Comparison of ENCODE assay signal across 1 cellular context in the genomic region with DNA sequence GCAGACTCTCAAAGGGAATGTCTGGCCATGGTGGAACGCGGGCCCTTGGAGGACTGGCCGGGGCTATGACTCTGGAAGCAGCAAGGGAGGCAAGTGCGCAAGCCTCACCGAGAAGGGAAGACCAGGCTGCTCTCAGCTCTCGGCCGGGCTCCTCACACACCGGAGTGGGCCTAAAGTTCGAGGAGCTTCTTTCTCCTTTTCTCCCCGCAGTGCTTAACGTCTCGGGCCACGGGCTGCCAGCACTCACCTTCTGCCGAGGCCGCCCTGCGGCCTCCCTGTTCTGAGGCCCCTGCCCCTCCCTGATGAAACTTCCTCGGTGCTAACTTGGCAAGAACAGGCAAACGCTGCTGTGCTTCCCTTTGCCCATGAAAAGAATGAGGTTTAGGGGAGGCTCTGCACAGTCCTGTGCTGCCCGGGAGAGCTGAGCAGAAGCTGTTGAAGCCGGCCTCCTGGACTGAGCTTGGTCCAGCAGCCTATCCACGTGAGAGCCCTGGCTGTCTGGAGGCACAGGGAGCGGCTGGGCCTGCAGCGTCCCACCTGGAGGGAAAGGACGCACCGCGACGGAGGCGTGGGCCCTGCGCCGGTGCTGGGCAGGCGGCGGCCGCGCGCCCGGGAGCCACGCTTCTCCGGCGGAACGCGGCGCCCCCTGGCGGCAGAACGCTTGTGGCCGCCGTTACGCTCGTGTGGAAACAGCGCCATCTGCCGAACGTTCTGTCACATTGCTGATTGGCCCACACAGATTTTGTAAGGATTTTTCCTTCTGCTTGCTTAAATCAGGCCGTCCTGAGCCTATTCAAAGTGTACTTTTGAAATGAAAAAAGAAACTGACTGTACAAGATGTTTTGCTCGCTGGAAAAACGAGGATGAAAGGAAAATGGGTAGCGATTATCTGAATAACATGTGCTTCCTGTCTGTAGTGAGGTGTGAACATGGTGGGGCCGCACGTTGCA.
TF ChIP-seq lines count a peak whose summit lies in the region.

No MANE protein-coding gene starts in this region.

TF ChIP-seq in H1, 55 proteins besides CTCF, POLR2A, EP300 and RAD21 (continued from another document):
- TF ChIP-seq, protein P1, sequence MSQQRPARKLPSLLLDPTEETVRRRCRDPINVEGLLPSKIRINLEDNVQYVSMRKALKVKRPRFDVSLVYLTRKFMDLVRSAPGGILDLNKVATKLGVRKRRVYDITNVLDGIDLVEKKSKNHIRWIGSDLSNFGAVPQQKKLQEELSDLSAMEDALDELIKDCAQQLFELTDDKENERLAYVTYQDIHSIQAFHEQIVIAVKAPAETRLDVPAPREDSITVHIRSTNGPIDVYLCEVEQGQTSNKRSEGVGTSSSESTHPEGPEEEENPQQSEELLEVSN (IDR thresholded peaks at IDR 0.05) = peak; percentile 92
- TF ChIP-seq SP4 (IDR thresholded peaks at IDR 0.05; ENCODE audit: low read length) (no peak), SUZ12 (IDR thresholded peaks at IDR 0.05; ENCODE audit: low read length) (no peak), SRF (IDR thresholded peaks at IDR 0.05; ENCODE audit: low read depth, low read length) (no peak), TAF7 (optimal IDR thresholded peaks at IDR 0.05; ENCODE audit: borderline replicate concordance, low read depth, low read length) (peak; percentile 71), EGR1 (IDR thresholded peaks at IDR 0.05; ENCODE audit: borderline replicate concordance, low read depth, low read length) (no peak), RFX5 (IDR thresholded peaks at IDR 0.05; ENCODE audit: borderline replicate concordance, low read depth, low read length) (no peak), TBP (IDR thresholded peaks at IDR 0.05; ENCODE audit: low read depth, low read length) (no peak), HDAC6 (IDR thresholded peaks at IDR 0.05; ENCODE audit: low read depth, low read length) (no peak), JUND (IDR thresholded peaks at IDR 0.05; ENCODE audit: low read length) (0 out of 2 replicates have a peak, but pooled peaks have one; percentile 27), CHD1 (IDR thresholded peaks at IDR 0.05; ENCODE audit: low read depth, low read length) (no peak), YY1 (IDR thresholded peaks at IDR 0.05; ENCODE audit: low read depth, low read length) (no peak), POU5F1 (IDR thresholded peaks at IDR 0.05; ENCODE audit: low read depth, low read length) (no peak), TEAD4 (IDR thresholded peaks at IDR 0.05; ENCODE audit: low read depth, low read length) (no peak), RBBP5 (IDR thresholded peaks at IDR 0.05; ENCODE audit: borderline replicate concordance, low read depth, low read length) (no peak), CBX5 (IDR thresholded peaks at IDR 0.05; ENCODE audit: low read depth, low read length) (no peak)
- TF ChIP-seq, protein P2, sequence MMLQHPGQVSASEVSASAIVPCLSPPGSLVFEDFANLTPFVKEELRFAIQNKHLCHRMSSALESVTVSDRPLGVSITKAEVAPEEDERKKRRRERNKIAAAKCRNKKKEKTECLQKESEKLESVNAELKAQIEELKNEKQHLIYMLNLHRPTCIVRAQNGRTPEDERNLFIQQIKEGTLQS (IDR thresholded peaks at IDR 0.05; ENCODE audit: insufficient read depth, low read depth, low read length) = peak; percentile 49; the same call in 1 of the 2 replicates
- TF ChIP-seq, protein P3, sequence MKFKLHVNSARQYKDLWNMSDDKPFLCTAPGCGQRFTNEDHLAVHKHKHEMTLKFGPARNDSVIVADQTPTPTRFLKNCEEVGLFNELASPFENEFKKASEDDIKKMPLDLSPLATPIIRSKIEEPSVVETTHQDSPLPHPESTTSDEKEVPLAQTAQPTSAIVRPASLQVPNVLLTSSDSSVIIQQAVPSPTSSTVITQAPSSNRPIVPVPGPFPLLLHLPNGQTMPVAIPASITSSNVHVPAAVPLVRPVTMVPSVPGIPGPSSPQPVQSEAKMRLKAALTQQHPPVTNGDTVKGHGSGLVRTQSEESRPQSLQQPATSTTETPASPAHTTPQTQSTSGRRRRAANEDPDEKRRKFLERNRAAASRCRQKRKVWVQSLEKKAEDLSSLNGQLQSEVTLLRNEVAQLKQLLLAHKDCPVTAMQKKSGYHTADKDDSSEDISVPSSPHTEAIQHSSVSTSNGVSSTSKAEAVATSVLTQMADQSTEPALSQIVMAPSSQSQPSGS (IDR thresholded peaks at IDR 0.05; ENCODE audit: low read length) = no peak
- TF ChIP-seq, protein P4, sequence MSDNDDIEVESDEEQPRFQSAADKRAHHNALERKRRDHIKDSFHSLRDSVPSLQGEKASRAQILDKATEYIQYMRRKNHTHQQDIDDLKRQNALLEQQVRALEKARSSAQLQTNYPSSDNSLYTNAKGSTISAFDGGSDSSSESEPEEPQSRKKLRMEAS (IDR thresholded peaks at IDR 0.05) = peak; percentile 88
